ENCODE assay signal across 8 cellular contexts in genomic region chr1:172286629-172287076, GRCh38.
DNase-seq lines count a peak whose midpoint lies in the region; ATAC-seq and TF ChIP-seq lines count a peak whose summit lies in the region.

No MANE protein-coding gene starts in this region.

- H3K36me3 ChIP-seq in thoracic aorta, result no peaks in the 10 kb centered on the region

- H3K9me3 Mint-ChIP-seq in naive thymus-derived CD8-positive, alpha-beta T cell, result no peaks in the 10 kb centered on the region

- H3K36me3 Mint-ChIP-seq in naive thymus-derived CD8-positive, alpha-beta T cell, result no peaks in the 10 kb centered on the region

- peaks cover 7 to 10% of the 10 kb centered on the region in 2 donors for H3K4me1 ChIP-seq in thoracic aorta (ENCODE audit: control insufficient read depth in 1 of 2, low read depth in 2 of 2)

- H3K27me3 Mint-ChIP-seq in naive thymus-derived CD8-positive, alpha-beta T cell, result no peaks in the 10 kb centered on the region

- ATAC-seq in thoracic aorta (ENCODE audit: insufficient number of reproducible peaks, low FRiP score, low read depth) (peak; percentile 29), GM21390 (IDR thresholded peaks at IDR 0.05; ENCODE audit: unreplicated experiment) (no peak)
- no peak for ATAC-seq in naive thymus-derived CD8-positive, alpha-beta T cell

- no peak overlapping the region for H3K4me3 ChIP-seq in thoracic aorta

- TF ChIP-seq CTCF in thoracic aorta (IDR thresholded peaks at IDR 0.05) (no peak), GM10248 (IDR thresholded peaks at IDR 0.05; ENCODE audit: control extremely low read depth, extremely low read depth, low read depth, missing control alignments) (no peak)

- no peaks in the 10 kb centered on the region for H3K27me3 ChIP-seq in thoracic aorta (replicated peaks; ENCODE audit: insufficient read depth)

- CTCF ChIA-PET in GM10248 (lab: Yijun Ruan, JAX), result no interaction called here

- no peaks in the 10 kb centered on the region for H3K4me1 Mint-ChIP-seq in naive thymus-derived CD8-positive, alpha-beta T cell

- POLR2A ChIA-PET in GM10248 (lab: Yijun Ruan, JAX), result no interaction called here
- POLR2A ChIA-PET in naive thymus-derived CD8-positive, alpha-beta T cell (lab: Charles Lee), result no interaction called here

- H3K27ac Mint-ChIP-seq in naive thymus-derived CD8-positive, alpha-beta T cell, result no peak overlapping the region

- DNase-seq in M059J (ENCODE audit: low read depth) (peak; percentile 98), astrocyte of the hippocampus (ENCODE audit: low read depth, low spot score) (peak; percentile 88), hepatic stellate cell (ENCODE audit: low spot score) (peak; percentile 28), thoracic aorta (ENCODE audit: low spot score) (no peak), midbrain (lab: John Stamatoyannopoulos, UW) (no peak), GM10248 (ENCODE audit: extremely low spot score) (no peak)
- no peak for DNase-seq in naive thymus-derived CD8-positive, alpha-beta T cell

- H3K9me3 ChIP-seq in thoracic aorta, result no peaks in the 10 kb centered on the region

- H3K27ac ChIP-seq in thoracic aorta, result peak overlapping the region; percentile 36 to 50

- H3K4me3 Mint-ChIP-seq in naive thymus-derived CD8-positive, alpha-beta T cell, result no peak overlapping the region

Comparison
In these comparisons a context has a peak if more than half of its experiments do, and no peak if none do; other contexts are left out.
1. DNase-seq: peak in M059J (single experiment), astrocyte of the hippocampus (single experiment) and hepatic stellate cell (single experiment); none in thoracic aorta (single experiment), midbrain (single experiment), GM10248 (single experiment) and naive thymus-derived CD8-positive, alpha-beta T cell (0 of 10).